ENCODE assay signal across 8 cellular contexts in genomic region chr17:76262732-76263344, GRCh38. TPM values are rescaled to one million over a fixed set of nuclear protein-coding genes. Genes with fewer than 3 reads are reported as not detected.
DNase-seq lines count a peak whose midpoint lies in the region; ATAC-seq, FAIRE-seq and TF ChIP-seq lines count a peak whose summit lies in the region.

No MANE protein-coding gene starts in this region.

- TF ChIP-seq POLR2A in GM12891 (IDR thresholded peaks at IDR 0.05; ENCODE audit: low read depth, low read length): no peak

- ATAC-seq in naive thymus-derived CD4-positive, alpha-beta T cell: no peak
- ATAC-seq in GM21381 (IDR thresholded peaks at IDR 0.05; ENCODE audit: unreplicated experiment): no peak
- no peak for ATAC-seq in GM18861 (IDR thresholded peaks at IDR 0.05; ENCODE audit: unreplicated experiment)

- intact Hi-C loops in naive thymus-derived CD4-positive, alpha-beta T cell (cut with micrococcal nuclease): no loop called here

- H3K27me3 ChIP-seq in naive thymus-derived CD4-positive, alpha-beta T cell (ENCODE audit: control insufficient read depth in 2 of 2, insufficient read depth in 2 of 2, low read length in 2 of 2): no peaks in the 10 kb centered on the region

- POLR2A ChIA-PET in naive thymus-derived CD4-positive, alpha-beta T cell (lab: Charles Lee): interaction anchor here (0.6 to 19.9 kb wide), 14 partner anchors 6 to 140 kb away, joined by 3 to 375 read pairs (median 6); partner anchors contain the start of genes RNF157 and UBALD2

- peaks cover 25 to 39% of the 10 kb centered on the region in 2 donors for H3K4me1 ChIP-seq in naive thymus-derived CD4-positive, alpha-beta T cell (ENCODE audit: control insufficient read depth in 2 of 2, insufficient read depth in 2 of 2, low read length in 2 of 2)

- CTCF ChIA-PET in naive thymus-derived CD4-positive, alpha-beta T cell (lab: Charles Lee): interaction anchor here (0.6 to 3.4 kb wide), 5 partner anchors 11 to 137 kb away, joined by 3 to 13 read pairs (median 5); no protein-coding TSS in a partner anchor

- no peaks in the 10 kb centered on the region for H3K9me3 ChIP-seq in naive thymus-derived CD4-positive, alpha-beta T cell (ENCODE audit: control insufficient read depth in 2 of 3, low read length in 3 of 3)

- H3K36me3 ChIP-seq in naive thymus-derived CD4-positive, alpha-beta T cell (ENCODE audit: control insufficient read depth in 2 of 3, insufficient read depth in 3 of 3, low read length in 3 of 3): peaks cover 0 to 14% (median 0%) of the 10 kb centered on the region in 3 experiments

- H3K4me1 Mint-ChIP-seq in naive thymus-derived CD4-positive, alpha-beta T cell: peaks cover 33 to 59% (median 46%) of the 10 kb centered on the region in 7 donors

- H3K36me3 Mint-ChIP-seq in naive thymus-derived CD4-positive, alpha-beta T cell: peaks cover 0 to 18% (median 2%) of the 10 kb centered on the region in 5 donors

- no peaks in the 10 kb centered on the region for H3K27me3 Mint-ChIP-seq in naive thymus-derived CD4-positive, alpha-beta T cell

- peak overlapping the region; percentile 92 for H3K27ac ChIP-seq in naive thymus-derived CD4-positive, alpha-beta T cell (ENCODE audit: low read depth, low read length)

- peak overlapping the region; percentile 76 to 98 (median 86) for H3K27ac Mint-ChIP-seq in naive thymus-derived CD4-positive, alpha-beta T cell

- in situ Hi-C loops in G401 (cut with HindIII; ENCODE audit: low sequenced_read_pairs): no loop called here

- DNase-seq in GM12891 (ENCODE audit: insufficient read length, low spot score): no peak
- peak; percentile 6 for DNase-seq in NCI-H146 treated with DMSO at 0.1 percent for 48 hours (lab: John Stamatoyannopoulos, UW; ENCODE audit: unreplicated experiment)
- peak; percentile 17 for DNase-seq in activated naive CD4-positive, alpha-beta T cell treated with anti-CD3 and anti-CD28 coated beads, Interleukin-2, amount 50 U/mL, for 16 hours
- peak in 1 of 9 donors; percentile 10 for DNase-seq in naive thymus-derived CD4-positive, alpha-beta T cell
- DNase-seq in G401 (ENCODE audit: low spot score): no peak
- no peak for DNase-seq in middle frontal gyrus (ENCODE audit: extremely low spot score, low spot score)

- H3K4me3 Mint-ChIP-seq in naive thymus-derived CD4-positive, alpha-beta T cell: peak overlapping the region; percentile 26 to 79 (median 69)

- FAIRE-seq in GM12891 (lab: Jason Lieb, UNC): peak; percentile 87

- H3K4me3 ChIP-seq in naive thymus-derived CD4-positive, alpha-beta T cell (ENCODE audit: low read length): no peak overlapping the region

- H3K9me3 Mint-ChIP-seq in naive thymus-derived CD4-positive, alpha-beta T cell: peaks cover 0 to 2% (median 0%) of the 10 kb centered on the region in 11 donors

TF ChIP-seq in GM12891, 5 proteins besides CTCF, POLR2A, EP300 and RAD21:
- TF ChIP-seq POU2F2 (IDR thresholded peaks at IDR 0.05; ENCODE audit: low read depth, low read length): 0 out of 2 replicates have a peak, but pooled peaks have one; percentile 7
- peak; percentile 24; the same call in 1 of the 2 replicates for TF ChIP-seq SPI1 (IDR thresholded peaks at IDR 0.05; ENCODE audit: low read depth, low read length)
- no peak; the same call in 1 of the 2 replicates for TF ChIP-seq TAF1 (IDR thresholded peaks at IDR 0.05; ENCODE audit: low read depth, low read length)
- TF ChIP-seq PAX5 (IDR thresholded peaks at IDR 0.05; ENCODE audit: insufficient read depth, low read length, severe bottlenecking): no peak
- no peak; the same call in 1 of the 2 replicates for TF ChIP-seq POLR2AphosphoS5 (IDR thresholded peaks at IDR 0.05; ENCODE audit: low read depth, low read length)

RNA-seq across cellular contexts. Expression of gene UBALD2, which starts 2.3 kb away (rescaled TPM):
- polyA plus RNA-seq in GM12891 (2012; ENCODE audit: low read depth, missing spikeins): 86.1 TPM
- 100 to 1,000 TPM; 103 to 263 (median 241) TPM for total RNA-seq in naive thymus-derived CD4-positive, alpha-beta T cell
- polyA plus RNA-seq in naive thymus-derived CD4-positive, alpha-beta T cell: 10 to 100 TPM in 1 of 2 donors, 1 to 10 TPM in 1; 6.9 to 11.1 TPM
- total RNA-seq in G401 (2014; rRNA removed; shearing (Covaris generic)): 4.8 and 8.7 TPM in 2 replicates

RNA-seq across cellular contexts. Expression of gene RNF157, which starts 22.5 kb away (rescaled TPM):
- polyA plus RNA-seq in GM12891 (2012; ENCODE audit: low read depth, missing spikeins): 0.47 TPM
- total RNA-seq in naive thymus-derived CD4-positive, alpha-beta T cell: 10 to 100 TPM; 49.2 to 96.3 (median 50.8) TPM
- 10 to 100 TPM; 10.4 to 17.3 TPM for polyA plus RNA-seq in naive thymus-derived CD4-positive, alpha-beta T cell
- 4.4 and 5.5 TPM in 2 replicates for total RNA-seq in G401 (2014; rRNA removed; shearing (Covaris generic))

RNA-seq across cellular contexts. Expression of gene QRICH2, which starts 45.2 kb away (rescaled TPM):
- 0.46 TPM for polyA plus RNA-seq in GM12891 (2012; ENCODE audit: low read depth, missing spikeins)
- total RNA-seq in naive thymus-derived CD4-positive, alpha-beta T cell: 1 to 10 TPM; 2.1 to 6.8 (median 4.0) TPM
- polyA plus RNA-seq in naive thymus-derived CD4-positive, alpha-beta T cell: under 1 TPM; 0.09 to 0.71 TPM
- 0.47 and 1.4 TPM in 2 replicates for total RNA-seq in G401 (2014; rRNA removed; shearing (Covaris generic))

Comparison
In these comparisons a context has a peak if more than half of its experiments do, and no peak if none do; other contexts are left out.
1. DNase-seq: peak in NCI-H146 treated with DMSO at 0.1 percent for 48 hours (single experiment) and activated naive CD4-positive, alpha-beta T cell treated with anti-CD3 and anti-CD28 coated beads, Interleukin-2, amount 50 U/mL, for 16 hours (single experiment); none in GM12891 (single experiment), G401 (single experiment) and middle frontal gyrus (single experiment).
2. RNA of gene UBALD2, which starts 2.3 kb away (total RNA-seq): 103 to 263 TPM in naive thymus-derived CD4-positive, alpha-beta T cell; 4.8 to 8.7 TPM in G401; every median in the first group is over 10 times any median in the second.